26 cellular contexts compared by ENCODE assay signal in the genomic region with DNA sequence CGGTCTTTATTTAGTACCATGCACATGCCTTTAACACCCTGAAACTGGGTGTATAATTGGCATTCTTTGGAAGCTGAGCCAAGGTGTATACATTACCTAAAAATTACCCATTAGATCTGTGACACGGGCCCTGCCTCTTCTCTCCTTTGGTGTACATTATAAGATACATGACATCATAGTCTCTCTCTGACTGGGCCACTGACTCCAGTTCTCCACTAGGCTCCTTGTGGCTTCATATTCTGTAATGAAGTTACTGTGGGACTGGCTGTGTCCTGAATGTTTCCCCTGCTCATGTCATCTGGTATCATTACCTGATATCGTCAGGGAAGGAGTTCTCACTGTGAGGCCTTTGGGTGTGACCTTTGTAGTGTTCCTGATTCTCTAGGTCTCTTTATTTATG.
"Had no signal": no experiment of that assay in that cellular context is flagged by ENCODE, and none has a peak within 500 bp of the region (broad histone marks: within the 10 kb centered on the region; RNA-seq: fewer than 3 reads in every experiment).

No MANE protein-coding gene starts in this region.

- H3K36me3 Mint-ChIP-seq: memory B cell; mesothelial cell of epicardium; naive B cell; natural killer cell treated with Interleukin-12 subunit alpha and Interleukin-12 subunit beta and Interleukin-15 and Interleukin-18, amount 100 ng/mL, for 72 hours; stimulated activated memory B cell treated with anti-CD40 and anti-IgM and Interleukin-4, amounts not matched to agents 10 μg/mL and 1 μg/mL and 100 μg/mL, for 72 hours had no signal

- H3K4me1 ChIP-seq: gastrocnemius medialis, pancreas, thyroid gland had no signal

- H3K4me1 Mint-ChIP-seq: memory B cell; naive B cell; stimulated activated memory B cell treated with anti-CD40 and anti-IgM and Interleukin-4, amounts not matched to agents 10 μg/mL and 1 μg/mL and 100 μg/mL, for 72 hours had no signal

- H3K9me3 Mint-ChIP-seq: memory B cell; naive B cell; natural killer cell treated with Interleukin-12 subunit alpha and Interleukin-12 subunit beta and Interleukin-15 and Interleukin-18, amount 100 ng/mL, for 72 hours; neural crest cell; stimulated activated memory B cell treated with anti-CD40 and anti-IgM and Interleukin-4, amounts not matched to agents 10 μg/mL and 1 μg/mL and 100 μg/mL, for 72 hours; stimulated activated naive CD8-positive, alpha-beta T cell treated with anti-CD3 and anti-CD28 coated beads, Interleukin-15, Interleukin-2, amounts not matched to agents 100 ng/mL and 50 ng/mL, for 24 hours had no signal

- DNase-seq: dorsolateral prefrontal cortex; effector CD4-positive, alpha-beta T cell; foreskin fibroblast; gastrocnemius medialis; head of caudate nucleus; kidney; mucosa of descending colon; naive B cell; pancreas; stimulated activated CD4-positive, alpha-beta T cell treated with anti-CD3 and anti-CD28 coated beads, Interleukin-12 subunit alpha, Interleukin-12 subunit beta, amount 100 ng/mL, for 4 hours; stimulated activated CD4-positive, alpha-beta T cell treated with anti-CD3 and anti-CD28 coated beads, Interleukin-1b, Interleukin-23, amount 100 ng/mL, for 48 hours; stimulated activated CD4-positive, alpha-beta T cell treated with anti-CD3 and anti-CD28 coated beads, Interleukin-4, amount 100 ng/mL, for 1 hour; trophoblast cell had no signal

- H3K36me3 ChIP-seq: gastrocnemius medialis, neutrophil, pancreas, thyroid gland had no signal

- H3K27me3 Mint-ChIP-seq: naive B cell had no signal

- H3K27ac Mint-ChIP-seq: memory B cell; mesothelial cell of epicardium; natural killer cell treated with Interleukin-12 subunit alpha and Interleukin-12 subunit beta and Interleukin-15 and Interleukin-18, amount 100 ng/mL, for 72 hours; progenitor cell of endocrine pancreas; stimulated activated memory B cell treated with anti-CD40 and anti-IgM and Interleukin-4, amounts not matched to agents 10 μg/mL and 1 μg/mL and 100 μg/mL, for 72 hours; stimulated activated naive CD8-positive, alpha-beta T cell treated with anti-CD3 and anti-CD28 coated beads, Interleukin-15, Interleukin-2, amounts not matched to agents 100 ng/mL and 50 ng/mL, for 24 hours had no signal

- H3K27ac ChIP-seq: dorsolateral prefrontal cortex, gastrocnemius medialis, neutrophil, pancreas, thyroid gland had no signal

- ATAC-seq: gastrocnemius medialis; left lobe of liver; mucosa of descending colon; natural killer cell treated with Interleukin-12 subunit alpha and Interleukin-12 subunit beta and Interleukin-15 and Interleukin-18, amount 100 ng/mL, for 72 hours; pancreas; sciatic nerve; stimulated activated memory B cell treated with anti-CD40 and anti-IgM and Interleukin-4, amounts not matched to agents 10 μg/mL and 1 μg/mL and 100 μg/mL, for 72 hours had no signal

- H3K4me3 ChIP-seq: dorsolateral prefrontal cortex, gastrocnemius medialis, lung, mucosa of descending colon, pancreas, smooth muscle cell, thyroid gland had no signal

- H3K27me3 ChIP-seq: dorsolateral prefrontal cortex, gastrocnemius medialis, neutrophil, pancreas, thyroid gland had no signal

- H3K4me2 ChIP-seq: smooth muscle cell had no signal

- H3K9me3 ChIP-seq: gastrocnemius medialis, mucosa of descending colon, neutrophil, pancreas, thyroid gland had no signal

- H3K4me3 Mint-ChIP-seq: memory B cell; mesothelial cell of epicardium; naive B cell; natural killer cell treated with Interleukin-12 subunit alpha and Interleukin-12 subunit beta and Interleukin-15 and Interleukin-18, amount 100 ng/mL, for 72 hours; neural crest cell; stimulated activated memory B cell treated with anti-CD40 and anti-IgM and Interleukin-4, amounts not matched to agents 10 μg/mL and 1 μg/mL and 100 μg/mL, for 72 hours; stimulated activated naive CD8-positive, alpha-beta T cell treated with anti-CD3 and anti-CD28 coated beads, Interleukin-15, Interleukin-2, amounts not matched to agents 100 ng/mL and 50 ng/mL, for 24 hours had no signal
